Comparison of ENCODE assay signal across 1 cellular context in genomic region chr21:14259669-14260458, GRCh38.
TF ChIP-seq lines count a peak whose summit lies in the region.

No MANE protein-coding gene starts in this region.

TF ChIP-seq in H1, 55 proteins besides CTCF, POLR2A, EP300 and RAD21:
- TF ChIP-seq MAFK (IDR thresholded peaks at IDR 0.05; ENCODE audit: low read depth, low read length) (0 out of 2 replicates have a peak, but pooled peaks have one; percentile 10), HDAC2 (IDR thresholded peaks at IDR 0.05; ENCODE audit: borderline replicate concordance in 1 of 2, low read depth in 2 of 2, low read length in 2 of 2) (no peak)
